In the genomic region with DNA sequence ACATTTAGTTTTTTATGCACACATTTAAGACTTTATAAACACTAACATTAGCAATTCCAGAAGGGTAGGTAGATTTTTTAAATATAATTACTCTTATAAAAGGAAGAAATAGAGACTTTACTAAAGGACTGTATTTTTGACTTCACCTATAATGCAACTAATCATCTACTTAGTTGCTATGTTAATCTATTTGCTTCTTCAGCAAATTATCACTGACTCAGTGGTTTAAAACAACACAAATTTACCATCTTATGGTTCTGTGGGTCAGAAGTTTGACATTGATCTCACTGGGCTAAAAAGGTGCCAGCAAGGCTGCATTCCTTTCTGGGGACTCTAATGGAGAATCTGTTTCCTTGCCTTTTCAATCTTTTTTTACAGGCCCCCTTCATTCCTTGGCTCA, we compare ENCODE assay signal across 2 cellular contexts.
TF ChIP-seq lines count a peak whose summit lies in the region.

No MANE protein-coding gene starts in this region.

TF ChIP-seq in HepG2, 621 proteins besides CTCF, POLR2A, EP300 and RAD21:
- TF ChIP-seq MBD4 (IDR thresholded peaks at IDR 0.05; ENCODE audit: borderline replicate concordance, low read length) (no peak), MAFK (conservative IDR thresholded peaks at IDR 0.05 in 1 of 2, IDR thresholded peaks at IDR 0.05 in 1 of 2; ENCODE audit: low read length in 2 of 2) (peak; percentile 45 to 69; a peak in 3 of 4 replicates), HDAC1 (CRISPR knock-in tag; IDR thresholded peaks at IDR 0.05) (no peak), CENPT (CRISPR knock-in tag; IDR thresholded peaks at IDR 0.05; ENCODE audit: low read depth) (no peak), MAFF (IDR thresholded peaks at IDR 0.05; ENCODE audit: low read depth, low read length) (peak; percentile 58; the same call in 1 of the 2 replicates), PHB2 (IDR thresholded peaks at IDR 0.05; ENCODE audit: partially characterized antibody) (no peak)

TF ChIP-seq in IMR-90, 13 proteins besides CTCF, POLR2A, EP300 and RAD21:
- TF ChIP-seq, protein P1, sequence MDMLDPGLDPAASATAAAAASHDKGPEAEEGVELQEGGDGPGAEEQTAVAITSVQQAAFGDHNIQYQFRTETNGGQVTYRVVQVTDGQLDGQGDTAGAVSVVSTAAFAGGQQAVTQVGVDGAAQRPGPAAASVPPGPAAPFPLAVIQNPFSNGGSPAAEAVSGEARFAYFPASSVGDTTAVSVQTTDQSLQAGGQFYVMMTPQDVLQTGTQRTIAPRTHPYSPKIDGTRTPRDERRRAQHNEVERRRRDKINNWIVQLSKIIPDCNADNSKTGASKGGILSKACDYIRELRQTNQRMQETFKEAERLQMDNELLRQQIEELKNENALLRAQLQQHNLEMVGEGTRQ (IDR thresholded peaks at IDR 0.05; ENCODE audit: low read depth, low read length), result no peak
- TF ChIP-seq RFX5 (IDR thresholded peaks at IDR 0.05; ENCODE audit: low read depth, low read length) (no peak), MAFK (IDR thresholded peaks at IDR 0.05; ENCODE audit: low read depth, low read length) (peak; percentile 49)
